In the genomic region with DNA sequence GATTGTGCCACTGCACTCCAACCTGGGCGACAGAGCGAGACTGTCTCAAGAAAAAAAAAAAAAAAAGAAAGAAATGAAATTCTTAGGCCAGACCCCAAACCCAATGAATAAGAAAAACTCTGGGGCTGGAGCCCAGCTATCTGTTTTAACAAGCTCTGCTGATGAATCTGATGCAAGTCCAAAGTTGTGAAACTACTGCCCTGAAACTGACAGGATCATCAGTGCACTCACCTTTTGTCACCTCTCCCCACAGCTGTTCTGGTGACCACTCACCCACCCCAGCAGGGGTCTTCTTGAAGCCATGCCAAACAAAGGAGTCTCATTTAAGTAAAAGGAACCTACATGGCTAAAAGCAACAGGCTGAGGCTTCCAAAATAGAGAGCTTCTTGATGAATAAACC, we compare ENCODE assay signal across 2 cellular contexts.
TF ChIP-seq lines count a peak whose summit lies in the region.

No MANE protein-coding gene starts in this region.

TF ChIP-seq in WTC11, 78 proteins besides CTCF, POLR2A, EP300 and RAD21:
- no peak for TF ChIP-seq ZNF281 (CRISPR knock-in tag; IDR thresholded peaks at IDR 0.05)
- TF ChIP-seq TEAD1 (CRISPR knock-in tag; IDR thresholded peaks at IDR 0.05): no peak
- TF ChIP-seq CBFB (CRISPR knock-in tag; IDR thresholded peaks at IDR 0.05; ENCODE audit: low read depth): no peak
- peak; percentile 53; the same call in 1 of the 2 replicates for TF ChIP-seq GABPB1 (CRISPR knock-in tag; IDR thresholded peaks at IDR 0.05)
- no peak for TF ChIP-seq ZNF423 (CRISPR knock-in tag; IDR thresholded peaks at IDR 0.05)
- TF ChIP-seq, protein P1, sequence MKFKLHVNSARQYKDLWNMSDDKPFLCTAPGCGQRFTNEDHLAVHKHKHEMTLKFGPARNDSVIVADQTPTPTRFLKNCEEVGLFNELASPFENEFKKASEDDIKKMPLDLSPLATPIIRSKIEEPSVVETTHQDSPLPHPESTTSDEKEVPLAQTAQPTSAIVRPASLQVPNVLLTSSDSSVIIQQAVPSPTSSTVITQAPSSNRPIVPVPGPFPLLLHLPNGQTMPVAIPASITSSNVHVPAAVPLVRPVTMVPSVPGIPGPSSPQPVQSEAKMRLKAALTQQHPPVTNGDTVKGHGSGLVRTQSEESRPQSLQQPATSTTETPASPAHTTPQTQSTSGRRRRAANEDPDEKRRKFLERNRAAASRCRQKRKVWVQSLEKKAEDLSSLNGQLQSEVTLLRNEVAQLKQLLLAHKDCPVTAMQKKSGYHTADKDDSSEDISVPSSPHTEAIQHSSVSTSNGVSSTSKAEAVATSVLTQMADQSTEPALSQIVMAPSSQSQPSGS (CRISPR knock-in tag; IDR thresholded peaks at IDR 0.05; ENCODE audit: borderline replicate concordance, low read depth): no peak
- TF ChIP-seq ZBTB21 (CRISPR knock-in tag; IDR thresholded peaks at IDR 0.05; ENCODE audit: borderline replicate concordance): no peak
- no peak for TF ChIP-seq CREM (CRISPR knock-in tag; IDR thresholded peaks at IDR 0.05)

TF ChIP-seq in HepG2, 621 proteins besides CTCF, POLR2A, EP300 and RAD21:
- TF ChIP-seq HNRNPH1 (optimal IDR thresholded peaks at IDR 0.05; ENCODE audit: low read depth, low read length): no peak
- no peak for TF ChIP-seq POGZ (CRISPR knock-in tag; IDR thresholded peaks at IDR 0.05)
- TF ChIP-seq RBFOX2 (IDR thresholded peaks at IDR 0.05; ENCODE audit: low read depth, low read length): 0 out of 2 replicates have a peak, but pooled peaks have one; percentile 22
- TF ChIP-seq PLRG1 (conservative IDR thresholded peaks at IDR 0.05): no peak
- TF ChIP-seq SETDB1 (CRISPR knock-in tag; IDR thresholded peaks at IDR 0.05; ENCODE audit: borderline replicate concordance): no peak
- no peak for TF ChIP-seq KLF9 (CRISPR knock-in tag; IDR thresholded peaks at IDR 0.05; ENCODE audit: low read depth)
- no peak for TF ChIP-seq MLXIP (CRISPR knock-in tag; IDR thresholded peaks at IDR 0.05; ENCODE audit: borderline replicate concordance)
- 0 out of 2 replicates have a peak, but pooled peaks have one; percentile 15 for TF ChIP-seq TFAP4 (IDR thresholded peaks at IDR 0.05; ENCODE audit: borderline replicate concordance, low read depth)
- no peak for TF ChIP-seq PCBP1 (IDR thresholded peaks at IDR 0.05; ENCODE audit: borderline replicate concordance, low read depth, low read length)
- peak in 1 of 2 experiments; percentile 51; a peak in 1 of 4 replicates for TF ChIP-seq ATF4 (CRISPR knock-in tag; IDR thresholded peaks at IDR 0.05)
- TF ChIP-seq CEBPB (IDR thresholded peaks at IDR 0.05; ENCODE audit: borderline replicate concordance, low read depth, low read length): peak; percentile 70; the same call in 1 of the 2 replicates
